8 cellular contexts compared by ENCODE assay signal in the genomic region with DNA sequence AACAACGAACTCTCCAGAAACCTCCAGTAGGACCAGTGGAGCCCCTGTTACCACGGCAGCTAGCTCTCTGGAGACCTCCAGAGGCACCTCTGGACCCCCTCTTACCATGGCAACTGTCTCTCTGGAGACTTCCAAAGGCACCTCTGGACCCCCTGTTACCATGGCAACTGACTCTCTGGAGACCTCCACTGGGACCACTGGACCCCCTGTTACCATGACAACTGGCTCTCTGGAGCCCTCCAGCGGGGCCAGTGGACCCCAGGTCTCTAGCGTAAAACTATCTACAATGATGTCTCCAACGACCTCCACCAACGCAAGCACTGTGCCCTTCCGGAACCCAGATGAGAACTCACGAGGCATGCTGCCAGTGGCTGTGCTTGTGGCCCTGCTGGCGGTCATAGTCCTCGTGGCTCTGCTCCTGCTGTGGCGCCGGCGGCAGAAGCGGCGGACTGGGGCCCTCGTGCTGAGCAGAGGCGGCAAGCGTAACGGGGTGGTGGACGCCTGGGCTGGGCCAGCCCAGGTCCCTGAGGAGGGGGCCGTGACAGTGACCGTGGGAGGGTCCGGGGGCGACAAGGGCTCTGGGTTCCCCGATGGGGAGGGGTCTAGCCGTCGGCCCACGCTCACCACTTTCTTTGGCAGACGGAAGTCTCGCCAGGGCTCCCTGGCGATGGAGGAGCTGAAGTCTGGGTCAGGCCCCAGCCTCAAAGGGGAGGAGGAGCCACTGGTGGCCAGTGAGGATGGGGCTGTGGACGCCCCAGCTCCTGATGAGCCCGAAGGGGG. TPM values are rescaled to one million over a fixed set of nuclear protein-coding genes. Genes with fewer than 3 reads are reported as not detected.
A peak's percentile ranks its signal among the peaks of the same experiment; 100 is the strongest.
DNase-seq lines count a peak whose midpoint lies in the region; ATAC-seq lines count a peak whose summit lies in the region.
"Had no signal": no experiment of that assay in that cellular context is flagged by ENCODE, and none has a peak within 500 bp of the region (broad histone marks: within the 10 kb centered on the region; RNA-seq: fewer than 3 reads in every experiment).

No MANE protein-coding gene starts in this region.

- no peaks in the 10 kb centered on the region for H3K27me3 Mint-ChIP-seq in stimulated activated naive B cell treated with anti-CD40 and anti-IgM and Interleukin-4, amounts not matched to agents 10 μg/mL and 1 μg/mL and 100 μg/mL, for 72 hours

- no peaks in the 10 kb centered on the region for H3K9me3 ChIP-seq in KOPT-K1 (ENCODE audit: insufficient read depth, low read length, poor library complexity, severe bottlenecking)
- H3K9me3 ChIP-seq: adrenal gland had no signal

- DNase-seq in activated CD4-positive, alpha-beta T cell treated with anti-CD3 and anti-CD28 coated beads, Interleukin-2, amount 50 U/mL, for 48 hours: peak; percentile 54 to 68
- DNase-seq in left ventricle myocardium superior (peak; percentile 46), OCI-M2 (lab: John Stamatoyannopoulos, UW; ENCODE audit: unreplicated experiment) (no peak), GOT3 (lab: John Stamatoyannopoulos, UW) (no peak)
- peak; percentile 56 for DNase-seq in stimulated activated naive B cell treated with anti-CD40 and anti-IgM and Interleukin-4, amounts not matched to agents 10 μg/mL and 1 μg/mL and 100 μg/mL, for 72 hours

- peaks cover 51 to 71% of the 10 kb centered on the region in 2 donors for H3K4me1 Mint-ChIP-seq in stimulated activated naive B cell treated with anti-CD40 and anti-IgM and Interleukin-4, amounts not matched to agents 10 μg/mL and 1 μg/mL and 100 μg/mL, for 72 hours

- peaks cover 19 to 33% of the 10 kb centered on the region in 2 donors for H3K36me3 Mint-ChIP-seq in stimulated activated naive B cell treated with anti-CD40 and anti-IgM and Interleukin-4, amounts not matched to agents 10 μg/mL and 1 μg/mL and 100 μg/mL, for 72 hours

- peak overlapping the region; percentile 100 for H3K27ac ChIP-seq in KOPT-K1 (ENCODE audit: low read depth, low read length, poor library complexity, severe bottlenecking)
- H3K27ac ChIP-seq: adrenal gland had no signal

- peak overlapping the region; percentile 92 for H3K27ac Mint-ChIP-seq in stimulated activated naive B cell treated with anti-CD40 and anti-IgM and Interleukin-4, amounts not matched to agents 10 μg/mL and 1 μg/mL and 100 μg/mL, for 72 hours

- peak overlapping the region; percentile 87 to 97 for H3K4me3 Mint-ChIP-seq in stimulated activated naive B cell treated with anti-CD40 and anti-IgM and Interleukin-4, amounts not matched to agents 10 μg/mL and 1 μg/mL and 100 μg/mL, for 72 hours

- intact Hi-C loops in left ventricle myocardium superior (cut with micrococcal nuclease): no loop called here

- peaks cover 56% of the 10 kb centered on the region for H3K36me3 ChIP-seq in KOPT-K1 (ENCODE audit: insufficient read depth, low read length)
- H3K36me3 ChIP-seq: adrenal gland had no signal

- no peak for ATAC-seq in left ventricle myocardium superior
- peak; percentile 19 to 23 for ATAC-seq in stimulated activated naive B cell treated with anti-CD40 and anti-IgM and Interleukin-4, amounts not matched to agents 10 μg/mL and 1 μg/mL and 100 μg/mL, for 72 hours (replicated peaks)
- ATAC-seq in HG03045 (IDR thresholded peaks at IDR 0.05; ENCODE audit: unreplicated experiment): no peak

- no peaks in the 10 kb centered on the region for H3K9me3 Mint-ChIP-seq in stimulated activated naive B cell treated with anti-CD40 and anti-IgM and Interleukin-4, amounts not matched to agents 10 μg/mL and 1 μg/mL and 100 μg/mL, for 72 hours

RNA-seq across cellular contexts. Expression of gene SPN, which starts 1.3 kb away (rescaled TPM):
- 0.87 TPM for total RNA-seq in left ventricle myocardium superior

RNA-seq across cellular contexts. Expression of gene QPRT, which starts 14.7 kb away (rescaled TPM):
- 26.0 TPM for total RNA-seq in left ventricle myocardium superior

Comparison
In these comparisons a context has a peak if more than half of its experiments do, and no peak if none do; other contexts are left out.
1. DNase-seq: peak in activated CD4-positive, alpha-beta T cell treated with anti-CD3 and anti-CD28 coated beads, Interleukin-2, amount 50 U/mL, for 48 hours (2 of 2), left ventricle myocardium superior (single experiment) and stimulated activated naive B cell treated with anti-CD40 and anti-IgM and Interleukin-4, amounts not matched to agents 10 μg/mL and 1 μg/mL and 100 μg/mL, for 72 hours (single experiment); none in OCI-M2 (single experiment) and GOT3 (single experiment).
2. ATAC-seq: peak in stimulated activated naive B cell treated with anti-CD40 and anti-IgM and Interleukin-4, amounts not matched to agents 10 μg/mL and 1 μg/mL and 100 μg/mL, for 72 hours (2 of 2); none in left ventricle myocardium superior (single experiment) and HG03045 (single experiment).